2 cellular contexts compared by ENCODE assay signal in the genomic region with DNA sequence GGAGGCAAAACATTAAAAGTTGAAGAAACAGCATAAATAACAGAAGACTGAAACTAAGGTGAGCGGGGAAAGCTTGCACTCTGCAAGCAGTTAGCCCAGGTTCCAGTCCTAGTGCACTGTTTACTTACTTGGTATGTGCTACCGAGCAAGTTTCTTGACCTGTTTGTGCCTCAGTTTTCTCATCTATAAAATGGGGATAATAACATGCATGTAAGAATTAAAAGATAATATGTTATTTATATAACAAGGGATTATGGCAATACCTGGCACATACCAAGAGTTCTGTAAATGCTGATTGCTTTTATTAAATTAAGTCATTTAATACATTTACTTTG.
A peak's percentile ranks its signal among the peaks of the same experiment; 100 is the strongest.
TF ChIP-seq lines count a peak whose summit lies in the region.

No MANE protein-coding gene starts in this region.

TF ChIP-seq in GM23338, 12 proteins besides CTCF, POLR2A, EP300 and RAD21 (continued from another document):
- TF ChIP-seq, protein P1, sequence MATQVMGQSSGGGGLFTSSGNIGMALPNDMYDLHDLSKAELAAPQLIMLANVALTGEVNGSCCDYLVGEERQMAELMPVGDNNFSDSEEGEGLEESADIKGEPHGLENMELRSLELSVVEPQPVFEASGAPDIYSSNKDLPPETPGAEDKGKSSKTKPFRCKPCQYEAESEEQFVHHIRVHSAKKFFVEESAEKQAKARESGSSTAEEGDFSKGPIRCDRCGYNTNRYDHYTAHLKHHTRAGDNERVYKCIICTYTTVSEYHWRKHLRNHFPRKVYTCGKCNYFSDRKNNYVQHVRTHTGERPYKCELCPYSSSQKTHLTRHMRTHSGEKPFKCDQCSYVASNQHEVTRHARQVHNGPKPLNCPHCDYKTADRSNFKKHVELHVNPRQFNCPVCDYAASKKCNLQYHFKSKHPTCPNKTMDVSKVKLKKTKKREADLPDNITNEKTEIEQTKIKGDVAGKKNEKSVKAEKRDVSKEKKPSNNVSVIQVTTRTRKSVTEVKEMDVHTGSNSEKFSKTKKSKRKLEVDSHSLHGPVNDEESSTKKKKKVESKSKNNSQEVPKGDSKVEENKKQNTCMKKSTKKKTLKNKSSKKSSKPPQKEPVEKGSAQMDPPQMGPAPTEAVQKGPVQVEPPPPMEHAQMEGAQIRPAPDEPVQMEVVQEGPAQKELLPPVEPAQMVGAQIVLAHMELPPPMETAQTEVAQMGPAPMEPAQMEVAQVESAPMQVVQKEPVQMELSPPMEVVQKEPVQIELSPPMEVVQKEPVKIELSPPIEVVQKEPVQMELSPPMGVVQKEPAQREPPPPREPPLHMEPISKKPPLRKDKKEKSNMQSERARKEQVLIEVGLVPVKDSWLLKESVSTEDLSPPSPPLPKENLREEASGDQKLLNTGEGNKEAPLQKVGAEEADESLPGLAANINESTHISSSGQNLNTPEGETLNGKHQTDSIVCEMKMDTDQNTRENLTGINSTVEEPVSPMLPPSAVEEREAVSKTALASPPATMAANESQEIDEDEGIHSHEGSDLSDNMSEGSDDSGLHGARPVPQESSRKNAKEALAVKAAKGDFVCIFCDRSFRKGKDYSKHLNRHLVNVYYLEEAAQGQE (IDR thresholded peaks at IDR 0.05; ENCODE audit: unreplicated experiment) = no peak
- 0 out of 2 replicates have a peak, but pooled peaks have one; percentile 1 for TF ChIP-seq NANOG (IDR thresholded peaks at IDR 0.05; ENCODE audit: borderline replicate concordance)
- TF ChIP-seq STAT1 (IDR thresholded peaks at IDR 0.05; ENCODE audit: unreplicated experiment) = no peak

TF ChIP-seq in SK-N-SH, 30 proteins besides CTCF, POLR2A, EP300 and RAD21 (continued from another document):
- TF ChIP-seq, protein P2, sequence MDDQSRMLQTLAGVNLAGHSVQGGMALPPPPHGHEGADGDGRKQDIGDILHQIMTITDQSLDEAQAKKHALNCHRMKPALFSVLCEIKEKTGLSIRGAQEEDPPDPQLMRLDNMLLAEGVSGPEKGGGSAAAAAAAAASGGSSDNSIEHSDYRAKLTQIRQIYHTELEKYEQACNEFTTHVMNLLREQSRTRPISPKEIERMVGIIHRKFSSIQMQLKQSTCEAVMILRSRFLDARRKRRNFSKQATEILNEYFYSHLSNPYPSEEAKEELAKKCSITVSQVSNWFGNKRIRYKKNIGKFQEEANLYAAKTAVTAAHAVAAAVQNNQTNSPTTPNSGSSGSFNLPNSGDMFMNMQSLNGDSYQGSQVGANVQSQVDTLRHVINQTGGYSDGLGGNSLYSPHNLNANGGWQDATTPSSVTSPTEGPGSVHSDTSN (IDR thresholded peaks at IDR 0.05) = no peak
- TF ChIP-seq SMC3 (IDR thresholded peaks at IDR 0.05; ENCODE audit: low read depth, low read length) (no peak), RXRA (IDR thresholded peaks at IDR 0.05; ENCODE audit: borderline replicate concordance, low read depth) (no peak), ZBTB33 (IDR thresholded peaks at IDR 0.05; ENCODE audit: borderline replicate concordance, low read depth) (no peak), GATA2 (CRISPR knock-in tag; IDR thresholded peaks at IDR 0.05) (no peak), CHD2 (IDR thresholded peaks at IDR 0.05; ENCODE audit: low read length, partially characterized antibody) (no peak), RCOR1 (IDR thresholded peaks at IDR 0.05; ENCODE audit: low read length) (no peak), EZH2phosphoT487 (IDR thresholded peaks at IDR 0.05; ENCODE audit: borderline replicate concordance, low read depth) (no peak), FOXM1 (IDR thresholded peaks at IDR 0.05; ENCODE audit: low read depth) (no peak), USF2 (IDR thresholded peaks at IDR 0.05; ENCODE audit: borderline replicate concordance, low read depth, low read length) (no peak), MEF2A (IDR thresholded peaks at IDR 0.05; ENCODE audit: borderline replicate concordance, low read depth) (no peak), MXI1 (IDR thresholded peaks at IDR 0.05; ENCODE audit: low read depth, low read length) (no peak)
- TF ChIP-seq, protein P3, sequence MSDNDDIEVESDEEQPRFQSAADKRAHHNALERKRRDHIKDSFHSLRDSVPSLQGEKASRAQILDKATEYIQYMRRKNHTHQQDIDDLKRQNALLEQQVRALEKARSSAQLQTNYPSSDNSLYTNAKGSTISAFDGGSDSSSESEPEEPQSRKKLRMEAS (IDR thresholded peaks at IDR 0.05; ENCODE audit: low read depth) = no peak
